Comparison of ENCODE assay signal across 16 cellular contexts in genomic region chr5:2131196-2131595, GRCh38.
"Had no signal": no experiment of that assay in that cellular context is flagged by ENCODE, and none has a peak within 500 bp of the region (broad histone marks: within the 10 kb centered on the region; RNA-seq: fewer than 3 reads in every experiment).

No MANE protein-coding gene starts in this region.

- H3K4me1 Mint-ChIP-seq: activated naive CD4-positive, alpha-beta T cell treated with anti-CD3 and anti-CD28 coated beads, Interleukin-2, amount 10 ng/mL, durations not matched to agents 7 days and 5 days; memory B cell had no signal

- H3K36me3 Mint-ChIP-seq: activated naive CD4-positive, alpha-beta T cell treated with anti-CD3 and anti-CD28 coated beads, Interleukin-2, amount 10 ng/mL, durations not matched to agents 7 days and 5 days; memory B cell had no signal

- H3K4me3 Mint-ChIP-seq: activated naive CD4-positive, alpha-beta T cell treated with anti-CD3 and anti-CD28 coated beads, Interleukin-2, amount 10 ng/mL, durations not matched to agents 7 days and 5 days; activated T-cell treated with anti-CD3 and anti-CD28 coated beads, Interleukin-2, amount 50 U/mL, for 72 hours; memory B cell; nephron had no signal

- H3K9me3 Mint-ChIP-seq: activated naive CD4-positive, alpha-beta T cell treated with anti-CD3 and anti-CD28 coated beads, Interleukin-2, amount 10 ng/mL, durations not matched to agents 7 days and 5 days; activated T-cell treated with anti-CD3 and anti-CD28 coated beads, Interleukin-2, amount 50 U/mL, for 72 hours; memory B cell; nephron had no signal

- DNase-seq: activated CD4-positive, alpha-beta T cell treated with anti-CD3 and anti-CD28 coated beads for 1 hour; activated CD4-positive, alpha-beta T cell treated with anti-CD3 and anti-CD28 coated beads, Interleukin-2, amount 50 U/mL, for 1 hour; activated effector memory CD4-positive, alpha-beta T cell treated with Interleukin-2 at 50 U/mL for 16 hours; activated naive CD4-positive, alpha-beta T cell treated with anti-CD3 and anti-CD28 coated beads, Interleukin-2, amount 10 ng/mL, durations not matched to agents 7 days and 5 days; activated T-cell treated with anti-CD3 and anti-CD28 coated beads, Interleukin-2, amount 50 U/mL, for 72 hours; amygdala; cerebellar nuclear complex; glutamatergic neuron; hippocampal formation; kidney glomerular epithelial cell; occipital lobe; stimulated activated CD4-positive, alpha-beta T cell treated with anti-CD3 and anti-CD28 coated beads, Interleukin-4, amount 100 ng/mL, for 24 hours; stimulated activated naive CD8-positive, alpha-beta T cell treated with anti-CD3 and anti-CD28 coated beads, Interleukin-15, Interleukin-2, amounts not matched to agents 100 U/mL and 50 U/mL, for 24 hours; upper lobe of right lung had no signal

- H3K27ac Mint-ChIP-seq: activated naive CD4-positive, alpha-beta T cell treated with anti-CD3 and anti-CD28 coated beads, Interleukin-2, amount 10 ng/mL, durations not matched to agents 7 days and 5 days; activated T-cell treated with anti-CD3 and anti-CD28 coated beads, Interleukin-2, amount 50 U/mL, for 72 hours; memory B cell; nephron had no signal

- H3K27me3 Mint-ChIP-seq: activated naive CD4-positive, alpha-beta T cell treated with anti-CD3 and anti-CD28 coated beads, Interleukin-2, amount 10 ng/mL, durations not matched to agents 7 days and 5 days had no signal

- ATAC-seq: activated T-cell treated with anti-CD3 and anti-CD28 coated beads, Interleukin-2, amount 50 U/mL, for 72 hours; stimulated activated naive CD8-positive, alpha-beta T cell treated with anti-CD3 and anti-CD28 coated beads, Interleukin-15, Interleukin-2, amounts not matched to agents 100 U/mL and 50 U/mL, for 24 hours; upper lobe of right lung had no signal
